In the genomic region with DNA sequence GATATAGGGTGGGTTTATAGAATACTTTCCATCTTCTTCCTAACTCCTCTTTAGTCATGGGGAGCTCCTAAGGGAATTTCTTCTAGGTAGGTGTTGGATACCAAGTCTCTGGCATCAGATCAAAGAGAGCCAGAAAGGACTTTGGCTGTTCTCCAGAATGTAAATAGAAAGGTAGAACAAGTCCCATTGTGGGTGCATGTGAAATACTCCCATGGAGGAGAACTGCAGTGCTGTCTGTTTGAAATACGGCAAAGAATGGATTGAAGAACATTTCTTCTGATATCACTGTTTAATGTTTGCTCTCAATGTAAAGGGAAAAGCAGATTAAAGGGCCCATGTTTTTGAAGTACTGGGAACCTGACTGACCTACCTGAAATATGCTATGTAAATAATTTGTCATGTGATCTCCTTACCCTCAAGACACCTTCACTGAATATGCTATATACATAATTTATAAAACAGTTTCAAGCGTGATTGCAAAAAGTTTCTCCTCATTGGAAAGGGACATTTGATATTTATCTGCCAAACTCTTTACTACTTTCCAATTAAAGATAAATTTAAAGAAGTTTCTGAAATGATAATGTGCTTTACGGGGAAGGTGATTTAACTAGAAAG, we compare ENCODE assay signal across 1 cellular context.
A peak's percentile ranks its signal among the peaks of the same experiment; 100 is the strongest.
TF ChIP-seq lines count a peak whose summit lies in the region.

No MANE protein-coding gene starts in this region.

TF ChIP-seq in HepG2, 621 proteins besides CTCF, POLR2A, EP300 and RAD21 (continued from another document and continues in another):
- TF ChIP-seq, protein P1, sequence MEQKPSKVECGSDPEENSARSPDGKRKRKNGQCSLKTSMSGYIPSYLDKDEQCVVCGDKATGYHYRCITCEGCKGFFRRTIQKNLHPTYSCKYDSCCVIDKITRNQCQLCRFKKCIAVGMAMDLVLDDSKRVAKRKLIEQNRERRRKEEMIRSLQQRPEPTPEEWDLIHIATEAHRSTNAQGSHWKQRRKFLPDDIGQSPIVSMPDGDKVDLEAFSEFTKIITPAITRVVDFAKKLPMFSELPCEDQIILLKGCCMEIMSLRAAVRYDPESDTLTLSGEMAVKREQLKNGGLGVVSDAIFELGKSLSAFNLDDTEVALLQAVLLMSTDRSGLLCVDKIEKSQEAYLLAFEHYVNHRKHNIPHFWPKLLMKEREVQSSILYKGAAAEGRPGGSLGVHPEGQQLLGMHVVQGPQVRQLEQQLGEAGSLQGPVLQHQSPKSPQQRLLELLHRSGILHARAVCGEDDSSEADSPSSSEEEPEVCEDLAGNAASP (CRISPR knock-in tag; IDR thresholded peaks at IDR 0.05; ENCODE audit: borderline replicate concordance), result peak; percentile 82; the same call in 1 of the 2 replicates
- TF ChIP-seq, protein P2, sequence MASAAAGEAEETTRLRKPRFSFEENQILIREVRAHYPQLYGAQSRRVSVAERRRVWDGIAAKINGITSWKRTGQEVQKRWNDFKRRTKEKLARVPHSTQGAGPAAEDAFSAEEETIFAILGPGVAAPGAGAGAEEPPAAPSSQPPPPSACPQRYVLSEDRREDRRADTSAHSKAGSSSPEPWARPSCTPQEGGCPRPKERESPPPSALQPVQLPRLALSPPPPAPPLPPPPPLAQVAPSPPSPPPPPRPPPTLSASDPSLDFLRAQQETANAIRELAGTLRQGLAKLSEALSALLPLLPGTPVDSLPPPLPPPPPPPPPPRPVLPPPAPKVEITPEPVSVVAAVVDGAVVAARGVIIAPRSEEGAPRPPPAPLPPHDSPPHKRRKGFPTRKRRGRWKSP (CRISPR knock-in tag; IDR thresholded peaks at IDR 0.05), result no peak
- TF ChIP-seq POLR2G (IDR thresholded peaks at IDR 0.05; ENCODE audit: low read depth, low read length), result no peak
- 0 out of 2 replicates have a peak, but pooled peaks have one; percentile 52 for TF ChIP-seq ZSCAN31 (CRISPR knock-in tag; IDR thresholded peaks at IDR 0.05; ENCODE audit: low read depth)
- TF ChIP-seq, protein P3, sequence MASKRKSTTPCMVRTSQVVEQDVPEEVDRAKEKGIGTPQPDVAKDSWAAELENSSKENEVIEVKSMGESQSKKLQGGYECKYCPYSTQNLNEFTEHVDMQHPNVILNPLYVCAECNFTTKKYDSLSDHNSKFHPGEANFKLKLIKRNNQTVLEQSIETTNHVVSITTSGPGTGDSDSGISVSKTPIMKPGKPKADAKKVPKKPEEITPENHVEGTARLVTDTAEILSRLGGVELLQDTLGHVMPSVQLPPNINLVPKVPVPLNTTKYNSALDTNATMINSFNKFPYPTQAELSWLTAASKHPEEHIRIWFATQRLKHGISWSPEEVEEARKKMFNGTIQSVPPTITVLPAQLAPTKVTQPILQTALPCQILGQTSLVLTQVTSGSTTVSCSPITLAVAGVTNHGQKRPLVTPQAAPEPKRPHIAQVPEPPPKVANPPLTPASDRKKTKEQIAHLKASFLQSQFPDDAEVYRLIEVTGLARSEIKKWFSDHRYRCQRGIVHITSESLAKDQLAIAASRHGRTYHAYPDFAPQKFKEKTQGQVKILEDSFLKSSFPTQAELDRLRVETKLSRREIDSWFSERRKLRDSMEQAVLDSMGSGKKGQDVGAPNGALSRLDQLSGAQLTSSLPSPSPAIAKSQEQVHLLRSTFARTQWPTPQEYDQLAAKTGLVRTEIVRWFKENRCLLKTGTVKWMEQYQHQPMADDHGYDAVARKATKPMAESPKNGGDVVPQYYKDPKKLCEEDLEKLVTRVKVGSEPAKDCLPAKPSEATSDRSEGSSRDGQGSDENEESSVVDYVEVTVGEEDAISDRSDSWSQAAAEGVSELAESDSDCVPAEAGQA (IDR thresholded peaks at IDR 0.05; ENCODE audit: low read depth), result no peak
- TF ChIP-seq, protein P3 (CRISPR knock-in tag; IDR thresholded peaks at IDR 0.05; ENCODE audit: borderline replicate concordance), result no peak
- TF ChIP-seq KDM6A (CRISPR knock-in tag; IDR thresholded peaks at IDR 0.05; ENCODE audit: low read depth), result peak; percentile 40; the same call in 1 of the 2 replicates
- no peak for TF ChIP-seq EZH2 (conservative IDR thresholded peaks at IDR 0.05; ENCODE audit: low read depth, low read length)
- no peak; the same call in 1 of the 2 replicates for TF ChIP-seq ZSCAN9 (CRISPR knock-in tag; IDR thresholded peaks at IDR 0.05; ENCODE audit: borderline replicate concordance)
- no peak for TF ChIP-seq PPARG (CRISPR knock-in tag; conservative IDR thresholded peaks at IDR 0.05)
- no peak for TF ChIP-seq NBN (conservative IDR thresholded peaks at IDR 0.05)
- no peak for TF ChIP-seq GZF1 (CRISPR knock-in tag; IDR thresholded peaks at IDR 0.05)
- TF ChIP-seq, protein P4, sequence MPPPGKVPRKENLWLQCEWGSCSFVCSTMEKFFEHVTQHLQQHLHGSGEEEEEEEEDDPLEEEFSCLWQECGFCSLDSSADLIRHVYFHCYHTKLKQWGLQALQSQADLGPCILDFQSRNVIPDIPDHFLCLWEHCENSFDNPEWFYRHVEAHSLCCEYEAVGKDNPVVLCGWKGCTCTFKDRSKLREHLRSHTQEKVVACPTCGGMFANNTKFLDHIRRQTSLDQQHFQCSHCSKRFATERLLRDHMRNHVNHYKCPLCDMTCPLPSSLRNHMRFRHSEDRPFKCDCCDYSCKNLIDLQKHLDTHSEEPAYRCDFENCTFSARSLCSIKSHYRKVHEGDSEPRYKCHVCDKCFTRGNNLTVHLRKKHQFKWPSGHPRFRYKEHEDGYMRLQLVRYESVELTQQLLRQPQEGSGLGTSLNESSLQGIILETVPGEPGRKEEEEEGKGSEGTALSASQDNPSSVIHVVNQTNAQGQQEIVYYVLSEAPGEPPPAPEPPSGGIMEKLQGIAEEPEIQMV (CRISPR knock-in tag; IDR thresholded peaks at IDR 0.05; ENCODE audit: low read depth), result no peak
- TF ChIP-seq ZNF570 (CRISPR knock-in tag; IDR thresholded peaks at IDR 0.05; ENCODE audit: borderline replicate concordance), result no peak
- no peak for TF ChIP-seq KLF6 (CRISPR knock-in tag; IDR thresholded peaks at IDR 0.05)
- TF ChIP-seq REST (IDR thresholded peaks at IDR 0.05; ENCODE audit: borderline replicate concordance in 1 of 2, low read depth in 1 of 2, low read length in 2 of 2), result no peak
- no peak for TF ChIP-seq SIN3A (IDR thresholded peaks at IDR 0.05; ENCODE audit: borderline replicate concordance, low read depth, low read length)
- TF ChIP-seq, protein P5, sequence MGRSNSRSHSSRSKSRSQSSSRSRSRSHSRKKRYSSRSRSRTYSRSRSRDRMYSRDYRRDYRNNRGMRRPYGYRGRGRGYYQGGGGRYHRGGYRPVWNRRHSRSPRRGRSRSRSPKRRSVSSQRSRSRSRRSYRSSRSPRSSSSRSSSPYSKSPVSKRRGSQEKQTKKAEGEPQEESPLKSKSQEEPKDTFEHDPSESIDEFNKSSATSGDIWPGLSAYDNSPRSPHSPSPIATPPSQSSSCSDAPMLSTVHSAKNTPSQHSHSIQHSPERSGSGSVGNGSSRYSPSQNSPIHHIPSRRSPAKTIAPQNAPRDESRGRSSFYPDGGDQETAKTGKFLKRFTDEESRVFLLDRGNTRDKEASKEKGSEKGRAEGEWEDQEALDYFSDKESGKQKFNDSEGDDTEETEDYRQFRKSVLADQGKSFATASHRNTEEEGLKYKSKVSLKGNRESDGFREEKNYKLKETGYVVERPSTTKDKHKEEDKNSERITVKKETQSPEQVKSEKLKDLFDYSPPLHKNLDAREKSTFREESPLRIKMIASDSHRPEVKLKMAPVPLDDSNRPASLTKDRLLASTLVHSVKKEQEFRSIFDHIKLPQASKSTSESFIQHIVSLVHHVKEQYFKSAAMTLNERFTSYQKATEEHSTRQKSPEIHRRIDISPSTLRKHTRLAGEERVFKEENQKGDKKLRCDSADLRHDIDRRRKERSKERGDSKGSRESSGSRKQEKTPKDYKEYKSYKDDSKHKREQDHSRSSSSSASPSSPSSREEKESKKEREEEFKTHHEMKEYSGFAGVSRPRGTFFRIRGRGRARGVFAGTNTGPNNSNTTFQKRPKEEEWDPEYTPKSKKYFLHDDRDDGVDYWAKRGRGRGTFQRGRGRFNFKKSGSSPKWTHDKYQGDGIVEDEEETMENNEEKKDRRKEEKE (IDR thresholded peaks at IDR 0.05), result no peak
- TF ChIP-seq HOXA7 (CRISPR knock-in tag; IDR thresholded peaks at IDR 0.05), result no peak
- TF ChIP-seq ZNF788 (CRISPR knock-in tag; IDR thresholded peaks at IDR 0.05; ENCODE audit: borderline replicate concordance), result no peak
- no peak for TF ChIP-seq ZNF549 (CRISPR knock-in tag; IDR thresholded peaks at IDR 0.05)
- no peak for TF ChIP-seq MAFK (conservative IDR thresholded peaks at IDR 0.05 in 1 of 2, IDR thresholded peaks at IDR 0.05 in 1 of 2; ENCODE audit: low read length in 2 of 2)
- TF ChIP-seq, protein P6, sequence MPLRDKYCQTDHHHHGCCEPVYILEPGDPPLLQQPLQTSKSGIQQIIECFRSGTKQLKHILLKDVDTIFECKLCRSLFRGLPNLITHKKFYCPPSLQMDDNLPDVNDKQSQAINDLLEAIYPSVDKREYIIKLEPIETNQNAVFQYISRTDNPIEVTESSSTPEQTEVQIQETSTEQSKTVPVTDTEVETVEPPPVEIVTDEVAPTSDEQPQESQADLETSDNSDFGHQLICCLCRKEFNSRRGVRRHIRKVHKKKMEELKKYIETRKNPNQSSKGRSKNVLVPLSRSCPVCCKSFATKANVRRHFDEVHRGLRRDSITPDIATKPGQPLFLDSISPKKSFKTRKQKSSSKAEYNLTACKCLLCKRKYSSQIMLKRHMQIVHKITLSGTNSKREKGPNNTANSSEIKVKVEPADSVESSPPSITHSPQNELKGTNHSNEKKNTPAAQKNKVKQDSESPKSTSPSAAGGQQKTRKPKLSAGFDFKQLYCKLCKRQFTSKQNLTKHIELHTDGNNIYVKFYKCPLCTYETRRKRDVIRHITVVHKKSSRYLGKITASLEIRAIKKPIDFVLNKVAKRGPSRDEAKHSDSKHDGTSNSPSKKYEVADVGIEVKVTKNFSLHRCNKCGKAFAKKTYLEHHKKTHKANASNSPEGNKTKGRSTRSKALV (CRISPR knock-in tag; IDR thresholded peaks at IDR 0.05), result no peak
- TF ChIP-seq CBFB (CRISPR knock-in tag; IDR thresholded peaks at IDR 0.05), result no peak
- peak; percentile 43; the same call in 1 of the 2 replicates for TF ChIP-seq TARDBP (CRISPR knock-in tag; IDR thresholded peaks at IDR 0.05)
- TF ChIP-seq STAG1 (CRISPR knock-in tag; IDR thresholded peaks at IDR 0.05), result peak; percentile 3; the same call in 1 of the 2 replicates
- no peak for TF ChIP-seq MNT (IDR thresholded peaks at IDR 0.05)
- TF ChIP-seq ZNF639 (CRISPR knock-in tag; conservative IDR thresholded peaks at IDR 0.05), result no peak
- TF ChIP-seq ZNF605 (CRISPR knock-in tag; IDR thresholded peaks at IDR 0.05), result no peak
- no peak for TF ChIP-seq ATF7-NPFF (CRISPR knock-in tag; IDR thresholded peaks at IDR 0.05; ENCODE audit: low read depth)
